Comparison of ENCODE assay signal across 11 cellular contexts in the genomic region with DNA sequence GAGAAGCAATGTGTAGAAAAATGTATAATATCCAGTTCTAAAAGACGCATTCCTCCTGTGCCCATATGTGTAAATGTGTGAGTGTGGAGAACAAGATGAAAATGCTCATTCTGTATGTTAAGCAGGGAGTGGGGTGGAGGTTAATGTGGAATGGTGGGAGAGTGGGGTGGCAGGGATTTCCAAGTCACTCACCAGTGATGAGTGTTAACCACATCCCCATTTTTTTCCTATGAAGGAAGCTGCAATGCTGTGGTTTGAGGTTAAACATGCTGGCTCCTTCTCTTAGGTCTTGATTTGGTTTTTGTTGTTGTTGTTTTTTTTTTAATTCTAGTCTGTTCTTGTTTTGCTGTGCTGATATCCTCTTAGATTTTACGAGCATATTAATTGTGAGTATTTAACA.
DNase-seq lines count a peak whose midpoint lies in the region; ATAC-seq and TF ChIP-seq lines count a peak whose summit lies in the region.
"Had no signal": no experiment of that assay in that cellular context is flagged by ENCODE, and none has a peak within 500 bp of the region (broad histone marks: within the 10 kb centered on the region; RNA-seq: fewer than 3 reads in every experiment).

No MANE protein-coding gene starts in this region.

- H2BK20ac ChIP-seq in IMR-90 (ENCODE audit: low read depth, low read length): peak overlapping the region; percentile 86; the same call in 1 of the 2 replicates

- H3K27ac Mint-ChIP-seq in activated T-helper 1 cell treated with anti-CD3 and anti-CD28 coated beads, Interleukin-12 subunit alpha, Interleukin-12 subunit beta, Interleukin-2, Interleukin-4 antibody, amounts not matched to agents 30 ng/mL and 10 ng/mL and 1 ng/mL, durations not matched to agents 14 hours and 24 hours and 36 hours: peak overlapping the region; percentile 13

- H3K79me1 ChIP-seq in IMR-90 (ENCODE audit: low read depth in 1 of 2, low read length in 2 of 2): peaks cover 0 to 8% of the 10 kb centered on the region in 2 experiments; a peak in 2 of 4 replicates

- peak overlapping the region; percentile 40; the same call in 1 of the 2 replicates for H3K4me2 ChIP-seq in IMR-90 (ENCODE audit: low read depth, low read length)

- H3K27ac ChIP-seq in IMR-90 (ENCODE audit: insufficient read depth, low read length): no peak overlapping the region
- no peak overlapping the region for H3K27ac ChIP-seq in WERI-Rb-1

- no peak for TF ChIP-seq POLR2A in IMR-90 (IDR thresholded peaks at IDR 0.05; ENCODE audit: low read depth, low read length)

- TF ChIP-seq CTCF in IMR-90 (conservative IDR thresholded peaks at IDR 0.05; ENCODE audit: low read depth, low read length) (no peak), WERI-Rb-1 (IDR thresholded peaks at IDR 0.05; ENCODE audit: low read depth, low read length) (no peak)

- H3K18ac ChIP-seq in IMR-90 (ENCODE audit: low read depth, low read length): peak overlapping the region; percentile 63; the same call in 1 of the 2 replicates

- H3K4me1 Mint-ChIP-seq in activated T-helper 1 cell treated with anti-CD3 and anti-CD28 coated beads, Interleukin-12 subunit alpha, Interleukin-12 subunit beta, Interleukin-2, Interleukin-4 antibody, amounts not matched to agents 30 ng/mL and 10 ng/mL and 1 ng/mL, durations not matched to agents 14 hours and 24 hours and 36 hours (ENCODE audit: low read depth): peaks cover 15% of the 10 kb centered on the region

- H2AK9ac ChIP-seq in IMR-90 (replicated peaks; ENCODE audit: low read depth, low read length, poor library complexity): no peak overlapping the region

- in situ Hi-C loops in IMR-90 (cut with MboI; ENCODE audit: low sequenced_read_pairs): no loop called here

- H2BK15ac ChIP-seq in IMR-90 (ENCODE audit: low read depth, low read length): peak overlapping the region; percentile 61; the same call in 1 of the 3 replicates

- no peaks in the 10 kb centered on the region for H3K9me3 Mint-ChIP-seq in activated T-helper 1 cell treated with anti-CD3 and anti-CD28 coated beads, Interleukin-12 subunit alpha, Interleukin-12 subunit beta, Interleukin-2, Interleukin-4 antibody, amounts not matched to agents 30 ng/mL and 10 ng/mL and 1 ng/mL, durations not matched to agents 14 hours and 24 hours and 36 hours

- H3K9me1 ChIP-seq in IMR-90 (ENCODE audit: insufficient read depth, low read length): peaks cover 8% of the 10 kb centered on the region

- H2AK5ac ChIP-seq in IMR-90 (ENCODE audit: low read depth, low read length): peak overlapping the region; percentile 69; the same call in 1 of the 2 replicates

- H2AFZ ChIP-seq in IMR-90 (replicated peaks; ENCODE audit: low read length, poor library complexity): no peak overlapping the region

- H3K27me3 Mint-ChIP-seq in activated T-helper 1 cell treated with anti-CD3 and anti-CD28 coated beads, Interleukin-12 subunit alpha, Interleukin-12 subunit beta, Interleukin-2, Interleukin-4 antibody, amounts not matched to agents 30 ng/mL and 10 ng/mL and 1 ng/mL, durations not matched to agents 14 hours and 24 hours and 36 hours (ENCODE audit: insufficient read depth): peaks cover 30% of the 10 kb centered on the region

- H3K9ac ChIP-seq in IMR-90 (ENCODE audit: low read depth, low read length): no peak overlapping the region

- H3K36me3 Mint-ChIP-seq in activated T-helper 1 cell treated with anti-CD3 and anti-CD28 coated beads, Interleukin-12 subunit alpha, Interleukin-12 subunit beta, Interleukin-2, Interleukin-4 antibody, amounts not matched to agents 30 ng/mL and 10 ng/mL and 1 ng/mL, durations not matched to agents 14 hours and 24 hours and 36 hours (ENCODE audit: low read depth): no peaks in the 10 kb centered on the region

- intact Hi-C loops in IMR-90 (cut with micrococcal nuclease): no loop called here
- intact Hi-C loops in activated T-helper 1 cell treated with anti-CD3 and anti-CD28 coated beads, Interleukin-12 subunit alpha, Interleukin-12 subunit beta, Interleukin-2, Interleukin-4 antibody, amounts not matched to agents 30 ng/mL and 10 ng/mL and 1 ng/mL, durations not matched to agents 14 hours and 24 hours and 36 hours (cut with micrococcal nuclease): no loop called here

- DNase-seq in AG08395 (ENCODE audit: low spot score): peak; percentile 85
- DNase-seq in IMR-90: peak; percentile 93
- DNase-seq in activated T-helper 1 cell treated with anti-CD3 and anti-CD28 coated beads, Interleukin-12 subunit alpha, Interleukin-12 subunit beta, Interleukin-2, Interleukin-4 antibody, amounts not matched to agents 30 ng/mL and 10 ng/mL and 1 ng/mL, durations not matched to agents 14 hours and 24 hours and 36 hours (ENCODE audit: low spot score): no peak
- peak; percentile 93 for DNase-seq in iris pigment epithelial cell (ENCODE audit: low read depth)
- DNase-seq in GOT3 (lab: John Stamatoyannopoulos, UW): no peak
- no peak for DNase-seq in WERI-Rb-1
- DNase-seq in effector CD8-positive, alpha-beta T cell (lab: John Stamatoyannopoulos, UW): no peak
- no peak for DNase-seq in activated CD4-positive, alpha-beta T cell treated with anti-CD3 and anti-CD28 coated beads for 1 hour
- DNase-seq: amygdala; NCI-H446; stimulated activated naive CD4-positive, alpha-beta T cell had no signal

- no CpG with 5 or more reads among the region's 2 CpGs for WGBS in IMR-90 (ENCODE audit: extremely low coverage in 2 of 2, insufficient read length in 1 of 2), 2 experiments

- H3K23ac ChIP-seq in IMR-90 (ENCODE audit: low read depth, low read length): peak overlapping the region; percentile 34; the same call in 1 of the 2 replicates

- peaks cover 20% of the 10 kb centered on the region for H3K4me1 ChIP-seq in IMR-90 (ENCODE audit: control insufficient read depth, insufficient read depth, low read length)

- H3K27me3 ChIP-seq in IMR-90 (ENCODE audit: control insufficient read depth, insufficient read depth, low read length) (no peaks in the 10 kb centered on the region), WERI-Rb-1 (ENCODE audit: insufficient read depth, low read depth, severe bottlenecking) (no peaks in the 10 kb centered on the region)

- H3K36me3 ChIP-seq in IMR-90 (ENCODE audit: control insufficient read depth, insufficient read depth, low read length) (no peaks in the 10 kb centered on the region), WERI-Rb-1 (no peaks in the 10 kb centered on the region)

- H2BK120ac ChIP-seq in IMR-90 (ENCODE audit: low read depth, low read length): peak overlapping the region; percentile 75

- H4K20me1 ChIP-seq in IMR-90 (ENCODE audit: insufficient read depth, low read length): no peaks in the 10 kb centered on the region

- H3K4ac ChIP-seq in IMR-90 (ENCODE audit: low read depth, low read length): peak overlapping the region; percentile 83; the same call in 1 of the 2 replicates

- peak overlapping the region; percentile 85 for H2BK5ac ChIP-seq in IMR-90 (ENCODE audit: low read depth, low read length, poor library complexity, severe bottlenecking)

- no TSS peak for BruUV-seq in IMR-90 (replicated peaks; lab: Mats Ljungman, UMichigan)

- no peak overlapping the region for H3K4me3 ChIP-seq in IMR-90 (ENCODE audit: insufficient read depth, low read depth, low read length)
- no peak overlapping the region for H3K4me3 ChIP-seq in WERI-Rb-1 (ENCODE audit: low read depth, low read length)

- no peaks in the 10 kb centered on the region for H3K9me3 ChIP-seq in IMR-90 (ENCODE audit: control insufficient read depth, insufficient read depth, low read length)
- no peaks in the 10 kb centered on the region for H3K9me3 ChIP-seq in WERI-Rb-1 (ENCODE audit: severe bottlenecking)

- dilution Hi-C loops in IMR-90 (cut with HindIII; ENCODE audit: low sequenced_read_pairs, unreplicated experiment): no loop called here

- no peak overlapping the region for H3K4me3 Mint-ChIP-seq in activated T-helper 1 cell treated with anti-CD3 and anti-CD28 coated beads, Interleukin-12 subunit alpha, Interleukin-12 subunit beta, Interleukin-2, Interleukin-4 antibody, amounts not matched to agents 30 ng/mL and 10 ng/mL and 1 ng/mL, durations not matched to agents 14 hours and 24 hours and 36 hours

- ATAC-seq in IMR-90 (ENCODE audit: low read depth): peak; percentile 88

- H3K14ac ChIP-seq in IMR-90 (replicated peaks; ENCODE audit: low read depth, low read length): no peak overlapping the region; the same call in 1 of the 2 replicates

- POLR2A ChIA-PET in IMR-90 (lab: Charles Lee; ENCODE audit: unreplicated experiment): no interaction called here

- H4K5ac ChIP-seq in IMR-90 (ENCODE audit: low read depth, low read length): peak overlapping the region; percentile 69; the same call in 1 of the 2 replicates

- peak overlapping the region in 1 of 2 experiments; percentile 60; a peak in 2 of 4 replicates for H4K8ac ChIP-seq in IMR-90 (ENCODE audit: low read depth in 2 of 2, low read length in 2 of 2)

- CTCF ChIA-PET in IMR-90 (lab: Yijun Ruan, JAX): interaction anchor here (0.6 kb wide), 2 partner anchors 302 to 401 kb away, joined by 3 to 4 read pairs; no protein-coding TSS in a partner anchor

- H3K56ac ChIP-seq in IMR-90 (ENCODE audit: extremely low read depth, insufficient read depth, low read length): no peak overlapping the region

- H4K91ac ChIP-seq in IMR-90 (ENCODE audit: insufficient read depth, low read depth, low read length): 0 out of 2 replicates have a peak overlapping the region, but pooled peaks have one; percentile 36

- no peak for TF ChIP-seq RAD21 in IMR-90 (IDR thresholded peaks at IDR 0.05; ENCODE audit: low read length)

TF ChIP-seq in IMR-90, 13 proteins besides CTCF, POLR2A, EP300 and RAD21 (continues in another document):
- TF ChIP-seq BHLHE40 (IDR thresholded peaks at IDR 0.05; ENCODE audit: low read depth, low read length) (peak; percentile 62; the same call in 1 of the 2 replicates), MAZ (IDR thresholded peaks at IDR 0.05; ENCODE audit: borderline replicate concordance, low read depth, low read length) (peak; percentile 54; the same call in 1 of the 2 replicates)
- TF ChIP-seq, protein P1, sequence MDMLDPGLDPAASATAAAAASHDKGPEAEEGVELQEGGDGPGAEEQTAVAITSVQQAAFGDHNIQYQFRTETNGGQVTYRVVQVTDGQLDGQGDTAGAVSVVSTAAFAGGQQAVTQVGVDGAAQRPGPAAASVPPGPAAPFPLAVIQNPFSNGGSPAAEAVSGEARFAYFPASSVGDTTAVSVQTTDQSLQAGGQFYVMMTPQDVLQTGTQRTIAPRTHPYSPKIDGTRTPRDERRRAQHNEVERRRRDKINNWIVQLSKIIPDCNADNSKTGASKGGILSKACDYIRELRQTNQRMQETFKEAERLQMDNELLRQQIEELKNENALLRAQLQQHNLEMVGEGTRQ (IDR thresholded peaks at IDR 0.05; ENCODE audit: low read depth, low read length): no peak
- TF ChIP-seq, protein P2, sequence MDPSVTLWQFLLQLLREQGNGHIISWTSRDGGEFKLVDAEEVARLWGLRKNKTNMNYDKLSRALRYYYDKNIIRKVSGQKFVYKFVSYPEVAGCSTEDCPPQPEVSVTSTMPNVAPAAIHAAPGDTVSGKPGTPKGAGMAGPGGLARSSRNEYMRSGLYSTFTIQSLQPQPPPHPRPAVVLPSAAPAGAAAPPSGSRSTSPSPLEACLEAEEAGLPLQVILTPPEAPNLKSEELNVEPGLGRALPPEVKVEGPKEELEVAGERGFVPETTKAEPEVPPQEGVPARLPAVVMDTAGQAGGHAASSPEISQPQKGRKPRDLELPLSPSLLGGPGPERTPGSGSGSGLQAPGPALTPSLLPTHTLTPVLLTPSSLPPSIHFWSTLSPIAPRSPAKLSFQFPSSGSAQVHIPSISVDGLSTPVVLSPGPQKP (IDR thresholded peaks at IDR 0.05; ENCODE audit: borderline replicate concordance, low read depth, low read length): no peak

Comparison
In these comparisons a context has a peak if more than half of its experiments do, and no peak if none do; other contexts are left out.
1. DNase-seq: peak in AG08395 (single experiment), IMR-90 (single experiment) and iris pigment epithelial cell (single experiment); none in activated T-helper 1 cell treated with anti-CD3 and anti-CD28 coated beads, Interleukin-12 subunit alpha, Interleukin-12 subunit beta, Interleukin-2, Interleukin-4 antibody, amounts not matched to agents 30 ng/mL and 10 ng/mL and 1 ng/mL, durations not matched to agents 14 hours and 24 hours and 36 hours (single experiment), GOT3 (single experiment), WERI-Rb-1 (single experiment), effector CD8-positive, alpha-beta T cell (single experiment) and activated CD4-positive, alpha-beta T cell treated with anti-CD3 and anti-CD28 coated beads for 1 hour (single experiment).